Comparison of ENCODE assay signal across 23 cellular contexts in genomic region chr1:7551442-7551841, GRCh38.
DNase-seq lines count a peak whose midpoint lies in the region; ATAC-seq and TF ChIP-seq lines count a peak whose summit lies in the region.
"Had no signal": no experiment of that assay in that cellular context is flagged by ENCODE, and none has a peak within 500 bp of the region (broad histone marks: within the 10 kb centered on the region; RNA-seq: fewer than 3 reads in every experiment).

No MANE protein-coding gene starts in this region.

- CTCF ChIA-PET in activated CD4-positive, alpha-beta T cell treated with anti-CD3 and anti-CD28 coated beads, Interleukin-2, amount 10 ng/mL, durations not matched to agents 7 days and 5 days (lab: Charles Lee): no interaction called here

- H3K23ac ChIP-seq in mesendoderm (ENCODE audit: low read length): no peak overlapping the region

- H3K9ac ChIP-seq in mesendoderm (ENCODE audit: low read length): no peak overlapping the region

- no peak overlapping the region for H2BK120ac ChIP-seq in mesendoderm (ENCODE audit: low read depth, low read length)

- no peaks in the 10 kb centered on the region for H3K79me2 ChIP-seq in mesendoderm (ENCODE audit: control insufficient read depth, insufficient read depth, low read length)

- H3K9me3 Mint-ChIP-seq in stimulated activated naive CD8-positive, alpha-beta T cell treated with anti-CD3 and anti-CD28 coated beads, Interleukin-15, Interleukin-2, amounts not matched to agents 100 ng/mL and 50 ng/mL, for 24 hours: no peaks in the 10 kb centered on the region
- H3K9me3 Mint-ChIP-seq in stimulated activated naive CD8-positive, alpha-beta T cell treated with anti-CD3 and anti-CD28 coated beads, Interleukin-15, amount 100 ng/mL, for 72 hours: no peaks in the 10 kb centered on the region
- H3K9me3 Mint-ChIP-seq in activated CD4-positive, alpha-beta T cell treated with anti-CD3 and anti-CD28 coated beads, Interleukin-2, amount 10 ng/mL, durations not matched to agents 7 days and 5 days: no peaks in the 10 kb centered on the region
- H3K9me3 Mint-ChIP-seq: effector memory CD8-positive, alpha-beta T cell had no signal

- ATAC-seq in stimulated activated naive CD8-positive, alpha-beta T cell treated with anti-CD3 and anti-CD28 coated beads, Interleukin-15, amount 100 ng/mL, for 72 hours: no peak
- ATAC-seq in GM21723 (IDR thresholded peaks at IDR 0.05; ENCODE audit: unreplicated experiment) (no peak), HG03460 (IDR thresholded peaks at IDR 0.05; ENCODE audit: unreplicated experiment) (no peak)
- ATAC-seq: effector memory CD8-positive, alpha-beta T cell; left ventricle myocardium superior; naive thymus-derived CD4-positive, alpha-beta T cell; PC-3; stimulated activated memory B cell treated with anti-CD40 and anti-IgM and Interleukin-4, amounts not matched to agents 10 μg/mL and 1 μg/mL and 100 μg/mL, for 72 hours had no signal

- no peaks in the 10 kb centered on the region for H3K79me1 ChIP-seq in mesendoderm (ENCODE audit: low read length)

- peak overlapping the region; percentile 49 for H3K27ac Mint-ChIP-seq in stimulated activated naive CD8-positive, alpha-beta T cell treated with anti-CD3 and anti-CD28 coated beads, Interleukin-15, Interleukin-2, amounts not matched to agents 100 ng/mL and 50 ng/mL, for 24 hours
- H3K27ac Mint-ChIP-seq in stimulated activated naive CD8-positive, alpha-beta T cell treated with anti-CD3 and anti-CD28 coated beads, Interleukin-15, amount 100 ng/mL, for 72 hours: peak overlapping the region in 1 of 2 donors; percentile 6
- H3K27ac Mint-ChIP-seq in activated CD4-positive, alpha-beta T cell treated with anti-CD3 and anti-CD28 coated beads, Interleukin-2, amount 10 ng/mL, durations not matched to agents 7 days and 5 days: no peak overlapping the region
- H3K27ac Mint-ChIP-seq: CD14-positive monocyte; effector memory CD8-positive, alpha-beta T cell; mesothelial cell of epicardium; stimulated activated memory B cell treated with anti-CD40 and anti-IgM and Interleukin-4, amounts not matched to agents 10 μg/mL and 1 μg/mL and 100 μg/mL, for 72 hours had no signal

- intact Hi-C loops in vagina (cut with DNase I): no loop called here

- no peaks in the 10 kb centered on the region for H3K36me3 Mint-ChIP-seq in stimulated activated naive CD8-positive, alpha-beta T cell treated with anti-CD3 and anti-CD28 coated beads, Interleukin-15, Interleukin-2, amounts not matched to agents 100 ng/mL and 50 ng/mL, for 24 hours (ENCODE audit: low read depth)
- H3K36me3 Mint-ChIP-seq in activated CD4-positive, alpha-beta T cell treated with anti-CD3 and anti-CD28 coated beads, Interleukin-2, amount 10 ng/mL, durations not matched to agents 7 days and 5 days (ENCODE audit: low read depth): no peaks in the 10 kb centered on the region
- H3K36me3 Mint-ChIP-seq: CD14-positive monocyte; mesothelial cell of epicardium; naive thymus-derived CD4-positive, alpha-beta T cell; stimulated activated memory B cell treated with anti-CD40 and anti-IgM and Interleukin-4, amounts not matched to agents 10 μg/mL and 1 μg/mL and 100 μg/mL, for 72 hours had no signal

- peaks cover 5% of the 10 kb centered on the region for H3K4me1 ChIP-seq in mesendoderm (ENCODE audit: control insufficient read depth, low read depth, low read length)
- peaks cover 32% of the 10 kb centered on the region for H3K4me1 ChIP-seq in vagina
- H3K4me1 ChIP-seq: Caco-2 had no signal

- POLR2A ChIA-PET in activated CD4-positive, alpha-beta T cell treated with anti-CD3 and anti-CD28 coated beads, Interleukin-2, amount 10 ng/mL, durations not matched to agents 7 days and 5 days (lab: Charles Lee): no interaction called here

- TF ChIP-seq CTCF in VCaP (conservative IDR thresholded peaks at IDR 0.05) (no peak), vagina (IDR thresholded peaks at IDR 0.05) (no peak)

- no peak overlapping the region for H2AK5ac ChIP-seq in mesendoderm (ENCODE audit: low read length)

- no peak overlapping the region for H4K8ac ChIP-seq in mesendoderm (ENCODE audit: low read depth, low read length)

- H3K27me3 ChIP-seq in mesendoderm (ENCODE audit: insufficient read depth, low read length, poor library complexity) (no peaks in the 10 kb centered on the region), vagina (no peaks in the 10 kb centered on the region)
- H3K27me3 ChIP-seq: ovary had no signal

- H3K36me3 ChIP-seq in mesendoderm (ENCODE audit: control insufficient read depth, insufficient read depth, low read length): no peaks in the 10 kb centered on the region
- no peaks in the 10 kb centered on the region for H3K36me3 ChIP-seq in vagina
- H3K36me3 ChIP-seq: ovary, suprapubic skin had no signal

- H3K4me2 ChIP-seq in mesendoderm (ENCODE audit: low read length): no peak overlapping the region

- no peak for TF ChIP-seq POLR2A in vagina (IDR thresholded peaks at IDR 0.05)

- H3K27me3 Mint-ChIP-seq in stimulated activated naive CD8-positive, alpha-beta T cell treated with anti-CD3 and anti-CD28 coated beads, Interleukin-15, Interleukin-2, amounts not matched to agents 100 ng/mL and 50 ng/mL, for 24 hours: peaks cover 17% of the 10 kb centered on the region
- H3K27me3 Mint-ChIP-seq in stimulated activated naive CD8-positive, alpha-beta T cell treated with anti-CD3 and anti-CD28 coated beads, Interleukin-15, amount 100 ng/mL, for 72 hours: peaks cover 44% of the 10 kb centered on the region
- peaks cover 5% of the 10 kb centered on the region for H3K27me3 Mint-ChIP-seq in activated CD4-positive, alpha-beta T cell treated with anti-CD3 and anti-CD28 coated beads, Interleukin-2, amount 10 ng/mL, durations not matched to agents 7 days and 5 days

- H4K5ac ChIP-seq in mesendoderm (ENCODE audit: low read length): no peak overlapping the region

- no peak overlapping the region for H3K56ac ChIP-seq in mesendoderm (ENCODE audit: low read length)

- H3K4me3 ChIP-seq in mesendoderm (ENCODE audit: low read length) (no peak overlapping the region), vagina (no peak overlapping the region)
- H3K4me3 ChIP-seq: ovary, suprapubic skin had no signal

- no CpG with 5 or more reads among the region's 8 CpGs for WGBS in mesendoderm (ENCODE audit: extremely low coverage, insufficient coverage, low lambda C conversion rate)

- peak overlapping the region; percentile 78 for H3K27ac ChIP-seq in VCaP
- H3K27ac ChIP-seq in mesendoderm (ENCODE audit: low read depth, low read length): no peak overlapping the region
- H3K27ac ChIP-seq in vagina: peak overlapping the region; percentile 13
- H3K27ac ChIP-seq: ovary, suprapubic skin had no signal

- DNase-seq in stimulated activated naive CD8-positive, alpha-beta T cell treated with anti-CD3 and anti-CD28 coated beads, Interleukin-15, amount 100 ng/mL, for 72 hours: no peak
- DNase-seq in mesendoderm (peak; percentile 27), vagina (ENCODE audit: extremely low spot score in 2 of 2) (no peak)
- no peak for DNase-seq in activated CD4-positive, alpha-beta T cell treated with anti-CD3 and anti-CD28 coated beads, Interleukin-2, amount 10 ng/mL, durations not matched to agents 7 days and 5 days
- DNase-seq: Caco-2; central memory CD4-positive, alpha-beta T cell; effector memory CD8-positive, alpha-beta T cell; left ventricle myocardium superior; naive thymus-derived CD4-positive, alpha-beta T cell; NCI-H187; NCI-H526 treated with DMSO at 0.1 percent for 48 hours; NK-92 treated with Interleukin-12 subunit alpha and Interleukin-12 subunit beta, amount 100 ng/mL, for 24 hours; ovary; PC-3; Right ventricle myocardium superior had no signal

- no peak overlapping the region for H2BK5ac ChIP-seq in mesendoderm (ENCODE audit: low read length)

- no peak overlapping the region for H3K4ac ChIP-seq in mesendoderm (ENCODE audit: low read depth, low read length)

- peaks cover 53% of the 10 kb centered on the region for H3K4me1 Mint-ChIP-seq in stimulated activated naive CD8-positive, alpha-beta T cell treated with anti-CD3 and anti-CD28 coated beads, Interleukin-15, Interleukin-2, amounts not matched to agents 100 ng/mL and 50 ng/mL, for 24 hours (ENCODE audit: low read depth)
- H3K4me1 Mint-ChIP-seq in stimulated activated naive CD8-positive, alpha-beta T cell treated with anti-CD3 and anti-CD28 coated beads, Interleukin-15, amount 100 ng/mL, for 72 hours: peaks cover 36% of the 10 kb centered on the region
- H3K4me1 Mint-ChIP-seq in activated CD4-positive, alpha-beta T cell treated with anti-CD3 and anti-CD28 coated beads, Interleukin-2, amount 10 ng/mL, durations not matched to agents 7 days and 5 days: peaks cover 9% of the 10 kb centered on the region

- no peak overlapping the region for H2BK15ac ChIP-seq in mesendoderm (replicated peaks; ENCODE audit: low read depth)

- no peak overlapping the region for H3K18ac ChIP-seq in mesendoderm (ENCODE audit: low read length)

- no peaks in the 10 kb centered on the region for H3K9me3 ChIP-seq in vagina
- H3K9me3 ChIP-seq: Caco-2, ovary, suprapubic skin had no signal

- no peak overlapping the region for H3K4me3 Mint-ChIP-seq in stimulated activated naive CD8-positive, alpha-beta T cell treated with anti-CD3 and anti-CD28 coated beads, Interleukin-15, Interleukin-2, amounts not matched to agents 100 ng/mL and 50 ng/mL, for 24 hours
- H3K4me3 Mint-ChIP-seq in stimulated activated naive CD8-positive, alpha-beta T cell treated with anti-CD3 and anti-CD28 coated beads, Interleukin-15, amount 100 ng/mL, for 72 hours: no peak overlapping the region
- no peak overlapping the region for H3K4me3 Mint-ChIP-seq in activated CD4-positive, alpha-beta T cell treated with anti-CD3 and anti-CD28 coated beads, Interleukin-2, amount 10 ng/mL, durations not matched to agents 7 days and 5 days
- H3K4me3 Mint-ChIP-seq: CD14-positive monocyte; effector memory CD8-positive, alpha-beta T cell; mesothelial cell of epicardium; naive thymus-derived CD4-positive, alpha-beta T cell; stimulated activated memory B cell treated with anti-CD40 and anti-IgM and Interleukin-4, amounts not matched to agents 10 μg/mL and 1 μg/mL and 100 μg/mL, for 72 hours had no signal
